Comparison of ENCODE assay signal across 8 cellular contexts in genomic region chr2:218322756-218323525, GRCh38. TPM values are rescaled to one million over a fixed set of nuclear protein-coding genes. Genes with fewer than 3 reads are reported as not detected.
A peak's percentile ranks its signal among the peaks of the same experiment; 100 is the strongest.
DNase-seq lines count a peak whose midpoint lies in the region; ATAC-seq and TF ChIP-seq lines count a peak whose summit lies in the region.

No MANE protein-coding gene starts in this region.

- in situ Hi-C loops in G401 (cut with HindIII; ENCODE audit: low sequenced_read_pairs): no loop called here
- in situ Hi-C loops in HAP-1 (cut with MboI; ENCODE audit: low sequenced_read_pairs): no loop called here

- ATAC-seq in SK-N-SH treated with all-trans-retinoic acid at 6 μM for 48 hours (peak; percentile 85), left cardiac atrium (peak; percentile 90)

- H3K27me3 ChIP-seq in HAP-1 (ENCODE audit: low read depth) (no peaks in the 10 kb centered on the region), MG63 (no peaks in the 10 kb centered on the region), vagina (no peaks in the 10 kb centered on the region)

- H3K36me3 ChIP-seq in HAP-1 (replicated peaks): no peaks in the 10 kb centered on the region
- no peaks in the 10 kb centered on the region for H3K36me3 ChIP-seq in MG63
- H3K36me3 ChIP-seq in vagina: no peaks in the 10 kb centered on the region

- peak overlapping the region; percentile 51 for H3K4me3 ChIP-seq in HAP-1
- H3K4me3 ChIP-seq in MG63: peak overlapping the region; percentile 54
- peak overlapping the region; percentile 77 to 84 for H3K4me3 ChIP-seq in vagina

- peak; percentile 73 for DNase-seq in G401 (ENCODE audit: low spot score)
- peak; percentile 72 to 91 for DNase-seq in HAP-1 (ENCODE audit: low spot score in 2 of 2)
- DNase-seq in MG63: peak; percentile 63
- DNase-seq in amniotic epithelial cell (ENCODE audit: low read depth): peak; percentile 99
- DNase-seq in left cardiac atrium: peak; percentile 82
- DNase-seq in posterior vena cava (ENCODE audit: low spot score): peak; percentile 89
- DNase-seq in vagina (ENCODE audit: extremely low spot score in 2 of 2): no peak

- intact Hi-C loops in left cardiac atrium (cut with DNase I) (no loop called here), posterior vena cava (cut with DNase I) (no loop called here), vagina (cut with DNase I) (no loop called here)

- TF ChIP-seq CTCF in vagina (IDR thresholded peaks at IDR 0.05): no peak

- TF ChIP-seq POLR2A in vagina (IDR thresholded peaks at IDR 0.05): peak in 1 of 2 donors; percentile 34

- H3K4me1 ChIP-seq in HAP-1 (peaks cover 21% of the 10 kb centered on the region), vagina (peaks cover 25% of the 10 kb centered on the region)

- H3K9me3 ChIP-seq in HAP-1 (no peaks in the 10 kb centered on the region), MG63 (no peaks in the 10 kb centered on the region), vagina (no peaks in the 10 kb centered on the region)

- H3K27ac ChIP-seq in vagina: peak overlapping the region; percentile 85

TF ChIP-seq in SK-N-SH treated with all-trans-retinoic acid at 6 μM for 48 hours, 23 proteins besides CTCF, POLR2A, EP300 and RAD21:
- TF ChIP-seq CREB5 (CRISPR knock-in tag; IDR thresholded peaks at IDR 0.05; ENCODE audit: low read depth): no peak
- no peak for TF ChIP-seq TCF4 (CRISPR knock-in tag; IDR thresholded peaks at IDR 0.05; ENCODE audit: borderline replicate concordance)
- no peak for TF ChIP-seq ZFP30 (CRISPR knock-in tag; IDR thresholded peaks at IDR 0.05)
- TF ChIP-seq ZC3H10 (CRISPR knock-in tag; IDR thresholded peaks at IDR 0.05): no peak
- TF ChIP-seq ISL1 (CRISPR knock-in tag; IDR thresholded peaks at IDR 0.05): no peak
- no peak for TF ChIP-seq ARNTL (CRISPR knock-in tag; IDR thresholded peaks at IDR 0.05; ENCODE audit: borderline replicate concordance, low read depth)
- no peak for TF ChIP-seq PATZ1 (CRISPR knock-in tag; IDR thresholded peaks at IDR 0.05; ENCODE audit: borderline replicate concordance)
- no peak for TF ChIP-seq PPARA (CRISPR knock-in tag; IDR thresholded peaks at IDR 0.05; ENCODE audit: borderline replicate concordance)
- no peak for TF ChIP-seq ZNF70 (CRISPR knock-in tag; IDR thresholded peaks at IDR 0.05)
- no peak for TF ChIP-seq RARB (CRISPR knock-in tag; IDR thresholded peaks at IDR 0.05)
- no peak for TF ChIP-seq CSRNP3 (CRISPR knock-in tag; IDR thresholded peaks at IDR 0.05)
- TF ChIP-seq BACH2 (CRISPR knock-in tag; IDR thresholded peaks at IDR 0.05; ENCODE audit: borderline replicate concordance): no peak
- TF ChIP-seq SNAI2 (CRISPR knock-in tag; IDR thresholded peaks at IDR 0.05): no peak
- TF ChIP-seq OSR1 (CRISPR knock-in tag; IDR thresholded peaks at IDR 0.05): no peak
- no peak for TF ChIP-seq GLIS3 (CRISPR knock-in tag; IDR thresholded peaks at IDR 0.05)
- no peak for TF ChIP-seq ZFP3 (CRISPR knock-in tag; IDR thresholded peaks at IDR 0.05)
- TF ChIP-seq ZNF565 (CRISPR knock-in tag; conservative IDR thresholded peaks at IDR 0.05; ENCODE audit: low read depth): no peak

RNA-seq across cellular contexts. Expression of gene TMBIM1, which starts 30.6 kb away (rescaled TPM):
- total RNA-seq in G401 (2014; rRNA removed; shearing (Covaris generic)): 83.7 and 100 TPM in 2 replicates
- 81.0 and 125 TPM in 2 replicates for total RNA-seq in MG63 (2014; rRNA removed; shearing (Covaris generic); ENCODE audit: low replicate concordance)
- total RNA-seq in left cardiac atrium (100 to 1,000 TPM; 156 to 166 TPM), posterior vena cava (100 to 1,000 TPM; 191 to 195 TPM), vagina (232 TPM)

RNA-seq across cellular contexts. Expression of gene CATIP, which starts 33.7 kb away (rescaled TPM):
- total RNA-seq in G401 (2014; rRNA removed; shearing (Covaris generic)): 0.25 and 2.7 TPM in 2 replicates
- not detected in 2 replicates for total RNA-seq in MG63 (2014; rRNA removed; shearing (Covaris generic); ENCODE audit: low replicate concordance)
- total RNA-seq in left cardiac atrium: not detected
- total RNA-seq in posterior vena cava: not detected
- total RNA-seq in vagina: not detected

RNA-seq across cellular contexts. Expression of gene PNKD, which starts 52.6 kb away (rescaled TPM):
- 37.5 and 44.6 TPM in 2 replicates for total RNA-seq in G401 (2014; rRNA removed; shearing (Covaris generic))
- 21.5 and 40.8 TPM in 2 replicates for total RNA-seq in MG63 (2014; rRNA removed; shearing (Covaris generic); ENCODE audit: low replicate concordance)
- 10 to 100 TPM; 62.4 to 68.5 TPM for total RNA-seq in left cardiac atrium
- 10 to 100 TPM; 29.8 to 45.3 TPM for total RNA-seq in posterior vena cava
- 28.7 TPM for total RNA-seq in vagina

RNA-seq across cellular contexts. Expression of gene AAMP, which starts 53.0 kb away (rescaled TPM):
- 128 and 217 TPM in 2 replicates for total RNA-seq in G401 (2014; rRNA removed; shearing (Covaris generic))
- 112 TPM in 2 replicates for total RNA-seq in MG63 (2014; rRNA removed; shearing (Covaris generic); ENCODE audit: low replicate concordance)
- 10 to 100 TPM; 49.0 to 52.5 TPM for total RNA-seq in left cardiac atrium
- 10 to 100 TPM; 43.3 to 45.0 TPM for total RNA-seq in posterior vena cava
- 106 TPM for total RNA-seq in vagina

RNA-seq across cellular contexts. Expression of gene SLC11A1, which starts 59.1 kb away (rescaled TPM):
- total RNA-seq in G401 (2014; rRNA removed; shearing (Covaris generic)): 0.12 and 0.27 TPM in 2 replicates
- 0.03 TPM in 1 of 2 replicates, not detected in the other for total RNA-seq in MG63 (2014; rRNA removed; shearing (Covaris generic); ENCODE audit: low replicate concordance)
- total RNA-seq in left cardiac atrium: 10 to 100 TPM in 1 of 2 donors, 1 to 10 TPM in 1; 8.5 to 16.1 TPM
- total RNA-seq in posterior vena cava: 10 to 100 TPM; 28.8 to 77.1 TPM
- 36.6 TPM for total RNA-seq in vagina

Comparison
In these comparisons a context has a peak if more than half of its experiments do, and no peak if none do; other contexts are left out.
1. DNase-seq: peak in G401 (single experiment), HAP-1 (2 of 2), MG63 (single experiment), amniotic epithelial cell (single experiment), left cardiac atrium (single experiment) and posterior vena cava (single experiment); none in vagina (0 of 2).
2. Peak in every context shown above with its lines, with median percentiles within 50 percentile points of each other: H3K4me3 ChIP-seq.